Comparison of ENCODE assay signal across 1 cellular context in the genomic region with DNA sequence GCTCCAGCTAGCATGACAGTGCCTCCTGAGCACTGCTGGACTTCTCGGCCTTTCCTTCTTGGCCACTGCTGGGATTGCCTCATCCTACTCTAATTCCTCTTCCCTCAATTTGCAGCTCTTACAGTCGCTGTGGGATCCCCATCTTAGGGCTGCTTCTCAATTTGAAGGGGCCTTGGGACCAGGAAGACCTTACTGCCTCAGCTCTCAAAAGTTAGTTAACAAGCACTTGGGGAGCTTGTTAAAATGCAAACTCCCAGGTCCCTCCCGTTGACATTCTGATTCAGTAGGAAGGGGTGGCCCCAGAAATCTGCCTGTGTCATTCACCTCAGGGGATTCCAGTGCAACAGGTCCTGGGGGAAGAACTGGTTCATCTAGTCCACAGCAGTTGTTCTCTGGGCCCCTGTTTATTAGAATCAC.
TF ChIP-seq lines count a peak whose summit lies in the region.

No MANE protein-coding gene starts in this region.

TF ChIP-seq in GM23338, 12 proteins besides CTCF, POLR2A, EP300 and RAD21:
- TF ChIP-seq, protein P1, sequence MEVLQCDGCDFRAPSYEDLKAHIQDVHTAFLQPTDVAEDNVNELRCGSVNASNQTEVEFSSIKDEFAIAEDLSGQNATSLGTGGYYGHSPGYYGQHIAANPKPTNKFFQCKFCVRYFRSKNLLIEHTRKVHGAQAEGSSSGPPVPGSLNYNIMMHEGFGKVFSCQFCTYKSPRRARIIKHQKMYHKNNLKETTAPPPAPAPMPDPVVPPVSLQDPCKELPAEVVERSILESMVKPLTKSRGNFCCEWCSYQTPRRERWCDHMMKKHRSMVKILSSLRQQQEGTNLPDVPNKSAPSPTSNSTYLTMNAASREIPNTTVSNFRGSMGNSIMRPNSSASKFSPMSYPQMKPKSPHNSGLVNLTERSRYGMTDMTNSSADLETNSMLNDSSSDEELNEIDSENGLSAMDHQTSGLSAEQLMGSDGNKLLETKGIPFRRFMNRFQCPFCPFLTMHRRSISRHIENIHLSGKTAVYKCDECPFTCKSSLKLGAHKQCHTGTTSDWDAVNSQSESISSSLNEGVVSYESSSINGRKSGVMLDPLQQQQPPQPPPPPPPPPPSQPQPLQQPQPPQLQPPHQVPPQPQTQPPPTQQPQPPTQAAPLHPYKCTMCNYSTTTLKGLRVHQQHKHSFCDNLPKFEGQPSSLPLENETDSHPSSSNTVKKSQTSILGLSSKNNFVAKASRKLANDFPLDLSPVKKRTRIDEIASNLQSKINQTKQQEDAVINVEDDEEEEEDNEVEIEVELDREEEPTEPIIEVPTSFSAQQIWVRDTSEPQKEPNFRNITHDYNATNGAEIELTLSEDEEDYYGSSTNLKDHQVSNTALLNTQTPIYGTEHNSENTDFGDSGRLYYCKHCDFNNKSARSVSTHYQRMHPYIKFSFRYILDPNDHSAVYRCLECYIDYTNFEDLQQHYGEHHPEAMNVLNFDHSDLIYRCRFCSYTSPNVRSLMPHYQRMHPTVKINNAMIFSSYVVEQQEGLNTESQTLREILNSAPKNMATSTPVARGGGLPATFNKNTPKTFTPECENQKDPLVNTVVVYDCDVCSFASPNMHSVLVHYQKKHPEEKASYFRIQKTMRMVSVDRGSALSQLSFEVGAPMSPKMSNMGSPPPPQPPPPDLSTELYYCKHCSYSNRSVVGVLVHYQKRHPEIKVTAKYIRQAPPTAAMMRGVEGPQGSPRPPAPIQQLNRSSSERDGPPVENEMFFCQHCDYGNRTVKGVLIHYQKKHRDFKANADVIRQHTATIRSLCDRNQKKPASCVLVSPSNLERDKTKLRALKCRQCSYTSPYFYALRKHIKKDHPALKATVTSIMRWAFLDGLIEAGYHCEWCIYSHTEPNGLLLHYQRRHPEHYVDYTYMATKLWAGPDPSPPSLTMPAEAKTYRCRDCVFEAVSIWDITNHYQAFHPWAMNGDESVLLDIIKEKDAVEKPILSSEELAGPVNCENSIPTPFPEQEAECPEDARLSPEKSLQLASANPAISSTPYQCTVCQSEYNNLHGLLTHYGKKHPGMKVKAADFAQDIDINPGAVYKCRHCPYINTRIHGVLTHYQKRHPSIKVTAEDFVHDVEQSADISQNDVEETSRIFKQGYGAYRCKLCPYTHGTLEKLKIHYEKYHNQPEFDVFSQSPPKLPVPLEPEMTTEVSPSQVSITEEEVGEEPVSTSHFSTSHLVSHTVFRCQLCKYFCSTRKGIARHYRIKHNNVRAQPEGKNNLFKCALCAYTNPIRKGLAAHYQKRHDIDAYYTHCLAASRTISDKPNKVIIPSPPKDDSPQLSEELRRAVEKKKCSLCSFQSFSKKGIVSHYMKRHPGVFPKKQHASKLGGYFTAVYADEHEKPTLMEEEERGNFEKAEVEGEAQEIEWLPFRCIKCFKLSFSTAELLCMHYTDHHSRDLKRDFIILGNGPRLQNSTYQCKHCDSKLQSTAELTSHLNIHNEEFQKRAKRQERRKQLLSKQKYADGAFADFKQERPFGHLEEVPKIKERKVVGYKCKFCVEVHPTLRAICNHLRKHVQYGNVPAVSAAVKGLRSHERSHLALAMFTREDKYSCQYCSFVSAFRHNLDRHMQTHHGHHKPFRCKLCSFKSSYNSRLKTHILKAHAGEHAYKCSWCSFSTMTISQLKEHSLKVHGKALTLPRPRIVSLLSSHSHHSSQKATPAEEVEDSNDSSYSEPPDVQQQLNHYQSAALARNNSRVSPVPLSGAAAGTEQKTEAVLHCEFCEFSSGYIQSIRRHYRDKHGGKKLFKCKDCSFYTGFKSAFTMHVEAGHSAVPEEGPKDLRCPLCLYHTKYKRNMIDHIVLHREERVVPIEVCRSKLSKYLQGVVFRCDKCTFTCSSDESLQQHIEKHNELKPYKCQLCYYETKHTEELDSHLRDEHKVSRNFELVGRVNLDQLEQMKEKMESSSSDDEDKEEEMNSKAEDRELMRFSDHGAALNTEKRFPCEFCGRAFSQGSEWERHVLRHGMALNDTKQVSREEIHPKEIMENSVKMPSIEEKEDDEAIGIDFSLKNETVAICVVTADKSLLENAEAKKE (CRISPR knock-in tag; IDR thresholded peaks at IDR 0.05) = 0 out of 2 replicates have a peak, but pooled peaks have one; percentile 40
- TF ChIP-seq EZH2phosphoT487 (IDR thresholded peaks at IDR 0.05; ENCODE audit: unreplicated experiment) (no peak), CREB1 (CRISPR knock-in tag; IDR thresholded peaks at IDR 0.05; ENCODE audit: low read depth) (peak; percentile 16; the same call in 1 of the 2 replicates), EZH2 (IDR thresholded peaks at IDR 0.05; ENCODE audit: low read depth, unreplicated experiment) (no peak), ZNF114 (CRISPR knock-in tag; IDR thresholded peaks at IDR 0.05) (no peak)
- TF ChIP-seq, protein P2, sequence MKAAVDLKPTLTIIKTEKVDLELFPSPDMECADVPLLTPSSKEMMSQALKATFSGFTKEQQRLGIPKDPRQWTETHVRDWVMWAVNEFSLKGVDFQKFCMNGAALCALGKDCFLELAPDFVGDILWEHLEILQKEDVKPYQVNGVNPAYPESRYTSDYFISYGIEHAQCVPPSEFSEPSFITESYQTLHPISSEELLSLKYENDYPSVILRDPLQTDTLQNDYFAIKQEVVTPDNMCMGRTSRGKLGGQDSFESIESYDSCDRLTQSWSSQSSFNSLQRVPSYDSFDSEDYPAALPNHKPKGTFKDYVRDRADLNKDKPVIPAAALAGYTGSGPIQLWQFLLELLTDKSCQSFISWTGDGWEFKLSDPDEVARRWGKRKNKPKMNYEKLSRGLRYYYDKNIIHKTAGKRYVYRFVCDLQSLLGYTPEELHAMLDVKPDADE (IDR thresholded peaks at IDR 0.05) = no peak
